ENCODE assay signal across 19 cellular contexts in the genomic region with DNA sequence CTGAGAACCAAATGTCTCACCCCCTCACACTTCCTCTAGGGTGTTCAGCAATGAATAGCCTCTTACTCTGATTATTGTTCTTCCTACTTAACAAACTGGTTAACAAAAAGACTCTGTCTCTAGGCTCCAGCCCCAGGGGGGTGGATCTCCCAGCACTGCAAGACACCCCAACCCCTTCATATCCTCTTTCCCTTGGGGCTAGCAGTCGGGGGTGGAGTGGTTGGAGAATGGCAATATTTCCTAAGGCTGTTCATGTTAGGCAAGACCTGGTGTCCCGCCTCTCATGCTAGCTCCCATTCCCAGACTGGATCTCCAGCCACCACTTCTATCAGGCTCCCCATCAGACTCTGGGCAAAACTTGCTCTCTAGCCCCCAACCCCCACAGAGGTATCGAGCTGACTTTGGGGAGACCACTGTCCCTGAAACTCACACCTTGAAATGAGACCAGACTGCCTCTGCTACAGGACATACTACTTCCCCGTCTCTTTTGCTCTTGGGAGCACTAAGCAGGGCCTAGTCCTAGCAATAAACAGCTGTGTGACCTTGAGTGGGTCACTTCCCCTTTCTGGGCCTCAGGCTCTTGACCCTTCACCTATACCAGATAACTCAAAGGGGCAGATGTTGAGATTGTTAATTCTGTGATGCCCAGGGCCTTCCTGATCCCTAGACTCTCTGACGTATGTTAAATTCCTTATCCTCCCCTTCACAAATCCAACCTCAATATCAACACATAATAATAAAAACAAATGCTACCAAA. TPM values are rescaled to one million over a fixed set of nuclear protein-coding genes. Genes with fewer than 3 reads are reported as not detected.
DNase-seq lines count a peak whose midpoint lies in the region; ATAC-seq and TF ChIP-seq lines count a peak whose summit lies in the region.
"Had no signal": no experiment of that assay in that cellular context is flagged by ENCODE, and none has a peak within 500 bp of the region (broad histone marks: within the 10 kb centered on the region; RNA-seq: fewer than 3 reads in every experiment).

No MANE protein-coding gene starts in this region.

- H3K36me3 ChIP-seq in DND-41 (ENCODE audit: insufficient read depth, low read length): peaks cover 13% of the 10 kb centered on the region
- H3K36me3 ChIP-seq: brain microvascular endothelial cell had no signal

- H3K9me3 Mint-ChIP-seq in CD14-positive monocyte: peaks cover 0 to 2% (median 0%) of the 10 kb centered on the region in 7 donors
- H3K9me3 Mint-ChIP-seq in glutamatergic neuron (ENCODE audit: unreplicated experiment): peaks cover 12% of the 10 kb centered on the region
- no peaks in the 10 kb centered on the region for H3K9me3 Mint-ChIP-seq in HFFc6

- in situ Hi-C loops in SK-MEL-5 (cut with HindIII; ENCODE audit: low pct_unique_long_range_greater_than_20kb, low sequenced_read_pairs): no loop called here

- no peak overlapping the region for H2AFZ ChIP-seq in DND-41 (ENCODE audit: low read depth, low read length)
- H2AFZ ChIP-seq: PC-9 had no signal

- 0 out of 2 replicates have a peak overlapping the region, but pooled peaks have one; percentile 0 for H3K4me2 ChIP-seq in DND-41 (ENCODE audit: insufficient read depth, low read length)
- H3K4me2 ChIP-seq: PC-9 had no signal

- H3K27ac Mint-ChIP-seq in CD14-positive monocyte: peak overlapping the region; percentile 30 to 87 (median 73)
- no peak overlapping the region for H3K27ac Mint-ChIP-seq in glutamatergic neuron (ENCODE audit: unreplicated experiment)
- no peak overlapping the region for H3K27ac Mint-ChIP-seq in HFFc6

- no peaks in the 10 kb centered on the region for H4K20me1 ChIP-seq in DND-41 (ENCODE audit: insufficient read depth, low read length)

- peaks cover 53% of the 10 kb centered on the region for H3K4me1 ChIP-seq in DND-41 (ENCODE audit: insufficient read depth, low read length)

- no peak for DNase-seq in CD14-positive monocyte (ENCODE audit: low spot score)
- no peak for DNase-seq in DND-41
- peak; percentile 58 for DNase-seq in SK-MEL-5 (ENCODE audit: low read depth, low spot score)
- DNase-seq in glutamatergic neuron: no peak
- DNase-seq in NCI-H2196 treated with DMSO at 0.1 percent for 48 hours (lab: John Stamatoyannopoulos, UW; ENCODE audit: unreplicated experiment): no peak
- no peak for DNase-seq in activated CD4-positive, alpha-beta T cell treated with anti-CD3 and anti-CD28 coated beads, Interleukin-2, amount 50 U/mL, for 1 hour
- no peak for DNase-seq in HFFc6
- DNase-seq: activated CD4-positive, alpha-beta T cell treated with anti-CD3 and anti-CD28 coated beads for 4 hours; brain microvascular endothelial cell; C1 segment of cervical spinal cord; HCEC 1CT; kidney glomerular epithelial cell; mucosa of descending colon; NCI-H1436 treated with DMSO at 0.1 percent for 48 hours; NCI-H510A treated with DMSO at 0.1 percent for 48 hours; PC-9; stomach had no signal

- H3K4me3 Mint-ChIP-seq in CD14-positive monocyte (no peak overlapping the region), glutamatergic neuron (ENCODE audit: unreplicated experiment) (peak overlapping the region; percentile 2), HFFc6 (no peak overlapping the region)

- TF ChIP-seq CTCF in CD14-positive monocyte (IDR thresholded peaks at IDR 0.05): no peak
- no peak for TF ChIP-seq CTCF in DND-41 (IDR thresholded peaks at IDR 0.05; ENCODE audit: borderline replicate concordance, extremely low read depth, low read length, poor library complexity, severe bottlenecking)
- TF ChIP-seq CTCF in glutamatergic neuron (IDR thresholded peaks at IDR 0.05; ENCODE audit: partially characterized antibody, unreplicated experiment): no peak
- TF ChIP-seq CTCF in HFFc6 (IDR thresholded peaks at IDR 0.05): no peak

- H3K36me3 Mint-ChIP-seq in CD14-positive monocyte: peaks cover 10 to 12% of the 10 kb centered on the region in 2 donors
- no peaks in the 10 kb centered on the region for H3K36me3 Mint-ChIP-seq in glutamatergic neuron (ENCODE audit: unreplicated experiment)
- H3K36me3 Mint-ChIP-seq in HFFc6 (ENCODE audit: low read depth): peaks cover 12% of the 10 kb centered on the region

- H3K79me2 ChIP-seq in DND-41 (ENCODE audit: insufficient read depth, low read length): peaks cover 35% of the 10 kb centered on the region

- no peak overlapping the region for H3K9ac ChIP-seq in DND-41 (ENCODE audit: low read depth, low read length)

- intact Hi-C loops in CD14-positive monocyte (cut with micrococcal nuclease): loop anchor here in 1 of 2 donors (10.0 kb wide), 1 partner anchor 158 kb away; no protein-coding TSS in a partner anchor

- H3K4me3 ChIP-seq in DND-41 (ENCODE audit: low read depth in 1 of 2, low read length in 2 of 2): no peak overlapping the region
- H3K4me3 ChIP-seq: mucosa of descending colon, PC-9, stomach had no signal

- ATAC-seq in DND-41 (ENCODE audit: insufficient read depth, low read depth): no peak
- no peak for ATAC-seq in HG03521 (IDR thresholded peaks at IDR 0.05; ENCODE audit: unreplicated experiment)
- ATAC-seq: mucosa of descending colon had no signal

- no peaks in the 10 kb centered on the region for H3K27me3 ChIP-seq in DND-41 (ENCODE audit: insufficient read depth, low read length, poor library complexity)
- H3K27me3 ChIP-seq: brain microvascular endothelial cell, stomach had no signal

- no peak overlapping the region for H3K27ac ChIP-seq in DND-41 (ENCODE audit: low read length)
- H3K27ac ChIP-seq: brain microvascular endothelial cell, PC-9, stomach had no signal

- H3K27me3 Mint-ChIP-seq in CD14-positive monocyte (ENCODE audit: low read depth in 3 of 3) (peaks cover 0 to 2% (median 0%) of the 10 kb centered on the region in 3 donors), glutamatergic neuron (ENCODE audit: unreplicated experiment) (peaks cover 3% of the 10 kb centered on the region), HFFc6 (ENCODE audit: insufficient read depth) (peaks cover 2% of the 10 kb centered on the region; the same call in 1 of the 2 replicates)
- H3K27me3 Mint-ChIP-seq: progenitor cell of endocrine pancreas had no signal

- H3K4me1 Mint-ChIP-seq in CD14-positive monocyte (peaks cover 55% of the 10 kb centered on the region), glutamatergic neuron (ENCODE audit: low read depth, unreplicated experiment) (peaks cover 12% of the 10 kb centered on the region), HFFc6 (ENCODE audit: low read depth) (peaks cover 35% of the 10 kb centered on the region)

- H3K9me3 ChIP-seq in DND-41 (ENCODE audit: insufficient read depth, low read length, severe bottlenecking): no peaks in the 10 kb centered on the region
- H3K9me3 ChIP-seq: mucosa of descending colon, stomach had no signal

RNA-seq across cellular contexts. Expression of gene SLC25A35, which starts 2.4 kb away (rescaled TPM):
- 1 to 10 TPM in 1 of 2 donors, under 1 TPM in 1; 0.96 to 3.8 TPM for polyA plus RNA-seq in CD14-positive monocyte
- 0.79 and 1.1 TPM in 2 replicates for total RNA-seq in SK-MEL-5 (2014; rRNA removed; shearing (Covaris generic))
- 6.3 and 6.7 TPM in 2 replicates for polyA plus RNA-seq in SK-MEL-5 (2015; cell fraction: cytosol; rRNA removed)
- 21.7 and 24.2 TPM in 2 replicates for polyA plus RNA-seq in SK-MEL-5 (2015; cell fraction: nucleus; rRNA removed)
- total RNA-seq in glutamatergic neuron (ENCODE audit: unreplicated experiment): 4.0 TPM
- 1 to 10 TPM; 1.6 to 3.7 (median 3.1) TPM for total RNA-seq in HFFc6 (2021; fragmentation: NEBNext Ultra II Directional; extraction: Animal tissue kit (Norgen Biotek cat#: 25700))

RNA-seq across cellular contexts. Expression of gene RANGRF, which starts 4.3 kb away (rescaled TPM):
- polyA plus RNA-seq in CD14-positive monocyte: 10 to 100 TPM; 31.7 to 34.3 TPM
- 5.3 and 7.1 TPM in 2 replicates for total RNA-seq in SK-MEL-5 (2014; rRNA removed; shearing (Covaris generic))
- 21.5 and 25.4 TPM in 2 replicates for polyA plus RNA-seq in SK-MEL-5 (2015; cell fraction: cytosol; rRNA removed)
- 49.3 and 54.9 TPM in 2 replicates for polyA plus RNA-seq in SK-MEL-5 (2015; cell fraction: nucleus; rRNA removed)
- total RNA-seq in glutamatergic neuron (ENCODE audit: unreplicated experiment): 29.5 TPM
- 10 to 100 TPM; 27.8 to 32.2 (median 30.9) TPM for total RNA-seq in HFFc6 (2021; fragmentation: NEBNext Ultra II Directional; extraction: Animal tissue kit (Norgen Biotek cat#: 25700))

RNA-seq across cellular contexts. Expression of gene ARHGEF15, which starts 17.2 kb away (rescaled TPM):
- polyA plus RNA-seq in CD14-positive monocyte: not detected
- not detected in 2 replicates for total RNA-seq in SK-MEL-5 (2014; rRNA removed; shearing (Covaris generic))
- not detected in 2 replicates for polyA plus RNA-seq in SK-MEL-5 (2015; cell fraction: cytosol; rRNA removed)
- polyA plus RNA-seq in SK-MEL-5 (2015; cell fraction: nucleus; rRNA removed): not detected in 2 replicates
- total RNA-seq in glutamatergic neuron (ENCODE audit: unreplicated experiment): 0.66 TPM
- not detected for total RNA-seq in HFFc6 (2021; fragmentation: NEBNext Ultra II Directional; extraction: Animal tissue kit (Norgen Biotek cat#: 25700))
- total RNA-seq: PC-9 had no signal

RNA-seq across cellular contexts. Expression of gene PFAS, which starts 43.7 kb away (rescaled TPM):
- polyA plus RNA-seq in CD14-positive monocyte: 1 to 10 TPM; 4.1 to 4.4 TPM
- 54.1 and 62.0 TPM in 2 replicates for total RNA-seq in SK-MEL-5 (2014; rRNA removed; shearing (Covaris generic))
- 63.3 and 68.7 TPM in 2 replicates for polyA plus RNA-seq in SK-MEL-5 (2015; cell fraction: cytosol; rRNA removed)
- 243 and 259 TPM in 2 replicates for polyA plus RNA-seq in SK-MEL-5 (2015; cell fraction: nucleus; rRNA removed)
- total RNA-seq in glutamatergic neuron (ENCODE audit: unreplicated experiment): 74.6 TPM
- 10 to 100 TPM; 46.8 to 63.9 (median 58.8) TPM for total RNA-seq in HFFc6 (2021; fragmentation: NEBNext Ultra II Directional; extraction: Animal tissue kit (Norgen Biotek cat#: 25700))

RNA-seq across cellular contexts. Expression of gene CTC1, which starts 45.0 kb away (rescaled TPM):
- polyA plus RNA-seq in CD14-positive monocyte: 1 to 10 TPM; 2.2 to 4.1 TPM
- total RNA-seq in SK-MEL-5 (2014; rRNA removed; shearing (Covaris generic)): 5.7 and 7.0 TPM in 2 replicates
- 6.7 and 9.9 TPM in 2 replicates for polyA plus RNA-seq in SK-MEL-5 (2015; cell fraction: cytosol; rRNA removed)
- polyA plus RNA-seq in SK-MEL-5 (2015; cell fraction: nucleus; rRNA removed): 46.3 and 62.2 TPM in 2 replicates
- total RNA-seq in glutamatergic neuron (ENCODE audit: unreplicated experiment): 85.3 TPM
- total RNA-seq in HFFc6 (2021; fragmentation: NEBNext Ultra II Directional; extraction: Animal tissue kit (Norgen Biotek cat#: 25700)): 10 to 100 TPM in 5 of 6 experiments, 1 to 10 TPM in 1; 8.8 to 14.4 (median 10.8) TPM

Comparison
In these comparisons a context has a peak if more than half of its experiments do, and no peak if none do; other contexts are left out.
1. H3K27ac Mint-ChIP-seq: peak in CD14-positive monocyte (7 of 7); none in glutamatergic neuron (single experiment) and HFFc6 (single experiment).